Comparison of ENCODE assay signal across 8 cellular contexts in genomic region chr16:85615852-85616607, GRCh38. TPM values are rescaled to one million over a fixed set of nuclear protein-coding genes. Genes with fewer than 3 reads are reported as not detected.
DNase-seq lines count a peak whose midpoint lies in the region; ATAC-seq, FAIRE-seq and TF ChIP-seq lines count a peak whose summit lies in the region.

No MANE protein-coding gene starts in this region.

- H3K4me1 ChIP-seq in A549 (peaks cover 22% of the 10 kb centered on the region), neutrophil (ENCODE audit: control insufficient read depth in 1 of 2, insufficient read depth in 1 of 2, low read depth in 1 of 2, low read length in 1 of 2) (peaks cover 50 to 68% of the 10 kb centered on the region in 2 experiments)

- POLR2A ChIA-PET in A549 (lab: Yijun Ruan, JAX): interaction anchor here (0.9 kb wide), 1 partner anchor 102 kb away, joined by 3 read pairs; no protein-coding TSS in a partner anchor

- peak; percentile 53 to 55 for TF ChIP-seq RAD21 in A549 (conservative IDR thresholded peaks at IDR 0.05 in 1 of 2, IDR thresholded peaks at IDR 0.05 in 1 of 2)

- H3K27me3 ChIP-seq in neutrophil: peaks cover 47% of the 10 kb centered on the region

- peak overlapping the region; percentile 95 for H3K4me2 ChIP-seq in A549

- H3K36me3 ChIP-seq in neutrophil: no peaks in the 10 kb centered on the region

- no peaks in the 10 kb centered on the region for H3K9me3 ChIP-seq in A549
- no peaks in the 10 kb centered on the region for H3K9me3 ChIP-seq in neutrophil

- no peak for TF ChIP-seq EP300 in A549 (IDR thresholded peaks at IDR 0.05)

- H3K27ac ChIP-seq in A549 (peak overlapping the region; percentile 98 to 99; a peak in 5 of 6 replicates), neutrophil (peak overlapping the region; percentile 80)

- DNase-seq in A549 (ENCODE audit: low read depth in 1 of 2, low spot score in 1 of 2) (peak; percentile 79 to 84), SHP77 (lab: John Stamatoyannopoulos, UW) (peak; percentile 47 to 72), foreskin fibroblast (peak; percentile 39 to 79), stromal cell of bone marrow (ENCODE audit: low read depth) (peak; percentile 47)
- DNase-seq in activated effector memory CD4-positive, alpha-beta T cell treated with anti-CD3 and anti-CD28 coated beads, Interleukin-2, amount 50 U/mL, for 16 hours: peak; percentile 88

- ATAC-seq in A549 (peak in 1 of 2 experiments; percentile 37; a peak in 3 of 6 replicates), GM18502 (IDR thresholded peaks at IDR 0.05; ENCODE audit: poor library complexity, unreplicated experiment) (peak; percentile 39), HG03442 (IDR thresholded peaks at IDR 0.05; ENCODE audit: unreplicated experiment) (peak; percentile 29)

- CTCF ChIA-PET in A549 (lab: Yijun Ruan, JAX): interaction anchor here (0.6 to 4.2 kb wide), 74 partner anchors 9 to 608 kb away, joined by 3 to 93 read pairs (median 4); partner anchors contain the start of gene GINS2

- TF ChIP-seq POLR2A in A549 (IDR thresholded peaks at IDR 0.05; ENCODE audit: low read length): no peak

- FAIRE-seq in A549 (lab: Jason Lieb, UNC): no peak

- WGBS in A549 (ENCODE audit: missing lambda C conversion rate): 60% methylated on average over 14 of the region's 21 CpGs

- peak; percentile 76 for TF ChIP-seq CTCF in A549 (IDR thresholded peaks at IDR 0.05)
- peak; percentile 94 for TF ChIP-seq CTCF in foreskin fibroblast (IDR thresholded peaks at IDR 0.05; ENCODE audit: low read depth, low read length)
- TF ChIP-seq CTCF in neutrophil (IDR thresholded peaks at IDR 0.05): peak; percentile 92

- H3K4me3 ChIP-seq in A549 (peak overlapping the region; percentile 96), foreskin fibroblast (ENCODE audit: low read depth in 1 of 2, low read length in 2 of 2) (no peak overlapping the region), neutrophil (ENCODE audit: low read depth in 1 of 2, low read length in 1 of 2) (peak overlapping the region; percentile 50 to 85)

TF ChIP-seq in A549, 52 proteins besides CTCF, POLR2A, EP300 and RAD21:
- no peak for TF ChIP-seq MAFK (IDR thresholded peaks at IDR 0.05; ENCODE audit: partially characterized antibody)
- peak; percentile 75 for TF ChIP-seq SMC3 (IDR thresholded peaks at IDR 0.05)
- TF ChIP-seq MAZ (IDR thresholded peaks at IDR 0.05; ENCODE audit: borderline replicate concordance, low read depth, low read length): no peak
- TF ChIP-seq USF2 (IDR thresholded peaks at IDR 0.05): no peak

RNA-seq across cellular contexts. Expression of gene GSE1, which starts 2.9 kb away (rescaled TPM):
- polyA plus RNA-seq in A549 (2011; rRNA removed): 20.7 and 24.6 TPM in 2 replicates
- polyA plus RNA-seq in A549 (2012; cell fraction: cytosol; rRNA removed): 18.9 and 22.8 TPM in 2 replicates
- 49.8 and 64.0 TPM in 2 replicates for polyA plus RNA-seq in A549 (2012; cell fraction: nucleus; rRNA removed)
- 24.3 to 30.3 TPM (median 24.3 TPM) in 3 replicates for polyA plus RNA-seq in A549 (2017; fragmentation: RNase III; extraction: RNeasy Plus Mini Kit Qiagen cat#74134 plus additional on column Dnase treatment)
- 24.5 and 25.9 TPM in 2 replicates for polyA minus RNA-seq in A549 (2011; rRNA and poly(A)+ RNA removed)

Comparison
In these comparisons a context has a peak if more than half of its experiments do, and no peak if none do; other contexts are left out.
1. H3K4me3 ChIP-seq: peak in A549 (single experiment) and neutrophil (2 of 2); none in foreskin fibroblast (0 of 2).
2. Peak in every context shown above with its lines, with median percentiles within 50 percentile points of each other: DNase-seq and CTCF ChIP-seq.